Comparison of ENCODE assay signal across 9 cellular contexts in genomic region chr20:728022-728944, GRCh38. TPM values are rescaled to one million over a fixed set of nuclear protein-coding genes. Genes with fewer than 3 reads are reported as not detected.
DNase-seq lines count a peak whose midpoint lies in the region; ATAC-seq, FAIRE-seq and TF ChIP-seq lines count a peak whose summit lies in the region.
"Had no signal": no experiment of that assay in that cellular context is flagged by ENCODE, and none has a peak within 500 bp of the region (broad histone marks: within the 10 kb centered on the region; RNA-seq: fewer than 3 reads in every experiment).

No MANE protein-coding gene starts in this region.

- H3K27ac ChIP-seq in osteoblast (ENCODE audit: low read depth, low read length): no peak overlapping the region
- no peak overlapping the region for H3K27ac ChIP-seq in upper lobe of left lung

- H3K79me2 ChIP-seq in osteoblast (ENCODE audit: insufficient read depth, low read length): no peaks in the 10 kb centered on the region

- H3K4me2 ChIP-seq in osteoblast (ENCODE audit: insufficient read depth, low read length): peak overlapping the region; percentile 48

- WGBS in upper lobe of left lung, 2 donors: 4 to 7% methylated on average over 13 to 26 of the region's 90 CpGs

- peak; percentile 48 for DNase-seq in ACHN
- peak; percentile 45 for DNase-seq in GM19239 (ENCODE audit: insufficient read length, low spot score)
- peak; percentile 72 for DNase-seq in NCI-H748 treated with DMSO at 0.1 percent for 48 hours (lab: John Stamatoyannopoulos, UW)
- peak; percentile 48 for DNase-seq in activated T-cell treated with anti-CD3 and anti-CD28 coated beads for 4 hours
- peak; percentile 13 for DNase-seq in fibroblast of villous mesenchyme (ENCODE audit: low read depth)
- peak; percentile 96 for DNase-seq in osteoblast (ENCODE audit: insufficient read length, low spot score, missing footprints)
- peak; percentile 39 to 90 for DNase-seq in upper lobe of left lung

- no peaks in the 10 kb centered on the region for H4K20me1 ChIP-seq in osteoblast (ENCODE audit: insufficient read depth, low read length)

- FAIRE-seq in GM19239 (lab: Jason Lieb, UNC): no peak

- H3K9me3 ChIP-seq in osteoblast (ENCODE audit: low read depth, low read length) (no peaks in the 10 kb centered on the region), upper lobe of left lung (no peaks in the 10 kb centered on the region)

- H2AFZ ChIP-seq in osteoblast (ENCODE audit: low read length): peak overlapping the region; percentile 41

- H3K27me3 ChIP-seq in osteoblast (ENCODE audit: insufficient read depth, low read length) (peaks cover 31% of the 10 kb centered on the region), upper lobe of left lung (peaks cover 0 to 19% (median 13%) of the 10 kb centered on the region in 4 donors)

- H3K4me3 ChIP-seq in fibroblast of villous mesenchyme (ENCODE audit: low read depth, low read length) (peak overlapping the region; percentile 45), osteoblast (ENCODE audit: insufficient read depth, low read length) (peak overlapping the region; percentile 40), upper lobe of left lung (peak overlapping the region in 3 of 4 donors; percentile 27 to 41 (median 39))

- no peak for TF ChIP-seq POLR2A in upper lobe of left lung (IDR thresholded peaks at IDR 0.05)

- no peak for TF ChIP-seq EP300 in upper lobe of left lung (IDR thresholded peaks at IDR 0.05)

- H3K4me1 ChIP-seq in osteoblast (ENCODE audit: insufficient read depth, low read length) (no peaks in the 10 kb centered on the region), upper lobe of left lung (peaks cover 0 to 13% (median 10%) of the 10 kb centered on the region in 4 donors)

- in situ Hi-C loops in ACHN (cut with HindIII; ENCODE audit: low pct_ligation_motif_present, low pct_unique_long_range_greater_than_20kb, low sequenced_read_pairs): no loop called here

- peak; percentile 53 for TF ChIP-seq CTCF in fibroblast of villous mesenchyme (IDR thresholded peaks at IDR 0.05; ENCODE audit: insufficient read depth, low read depth, low read length)
- TF ChIP-seq CTCF in osteoblast (IDR thresholded peaks at IDR 0.05; ENCODE audit: extremely low read depth, low read depth, low read length): peak; percentile 41
- peak in 4 of 6 experiments; percentile 31 to 53 (median 46) for TF ChIP-seq CTCF in upper lobe of left lung (IDR thresholded peaks at IDR 0.05)

- ATAC-seq in upper lobe of left lung (ENCODE audit: low FRiP score in 2 of 2) (peak in 1 of 2 donors; percentile 65), HG03045 (IDR thresholded peaks at IDR 0.05; ENCODE audit: unreplicated experiment) (no peak)

- H3K36me3 ChIP-seq in osteoblast (ENCODE audit: insufficient read depth, low read length): no peaks in the 10 kb centered on the region
- H3K36me3 ChIP-seq in upper lobe of left lung: no peaks in the 10 kb centered on the region

RNA-seq across cellular contexts. Expression of gene SLC52A3, which starts 40.0 kb away (rescaled TPM):
- total RNA-seq in fibroblast of villous mesenchyme (not detected in 2 replicates), osteoblast (not detected in 2 replicates), upper lobe of left lung (1 to 10 TPM in 5 of 6 donors, under 1 TPM in 1; 0.89 to 3.5 (median 3.1) TPM)

RNA-seq across cellular contexts. Expression of gene SCRT2, which starts 52.7 kb away (rescaled TPM):
- total RNA-seq in fibroblast of villous mesenchyme: not detected in 2 replicates
- total RNA-seq in osteoblast: not detected in 2 replicates
- total RNA-seq in upper lobe of left lung: not detected
- total RNA-seq: renal cortical epithelial cell had no signal

Comparison
In these comparisons a context has a peak if more than half of its experiments do, and no peak if none do; other contexts are left out.
1. DNase-seq: peak in every context shown above with its lines; median percentile 96 in osteoblast; 72 in NCI-H748 treated with DMSO at 0.1 percent for 48 hours; 64 in upper lobe of left lung; 48 in ACHN; 48 in activated T-cell treated with anti-CD3 and anti-CD28 coated beads for 4 hours; 45 in GM19239; 13 in fibroblast of villous mesenchyme.